8 cellular contexts compared by ENCODE assay signal in genomic region chr1:88655685-88656299, GRCh38. TPM values are rescaled to one million over a fixed set of nuclear protein-coding genes. Genes with fewer than 3 reads are reported as not detected.
DNase-seq lines count a peak whose midpoint lies in the region; ATAC-seq and TF ChIP-seq lines count a peak whose summit lies in the region.

No MANE protein-coding gene starts in this region.

- no peak for ATAC-seq in GM21786 (IDR thresholded peaks at IDR 0.05; ENCODE audit: unreplicated experiment)

- WGBS in thyroid gland, 2 donors, result 6 to 9% methylated on average over 3 of the region's 3 CpGs

- in situ Hi-C loops in SK-MEL-5 (cut with HindIII; ENCODE audit: low pct_unique_long_range_greater_than_20kb, low sequenced_read_pairs), result no loop called here

- no peaks in the 10 kb centered on the region for H3K27me3 ChIP-seq in thyroid gland

- H3K4me3 ChIP-seq in AG04449 (ENCODE audit: low read depth, low read length) (no peak overlapping the region), thyroid gland (replicated peaks in 1 of 3) (no peak overlapping the region)

- H3K27ac ChIP-seq in thyroid gland, result no peak overlapping the region

- H3K4me1 ChIP-seq in thyroid gland, result no peaks in the 10 kb centered on the region

- TF ChIP-seq POLR2A in thyroid gland (IDR thresholded peaks at IDR 0.05), result no peak

- no peaks in the 10 kb centered on the region for H3K9me3 ChIP-seq in thyroid gland

- TF ChIP-seq CTCF in AG04449 (IDR thresholded peaks at IDR 0.05; ENCODE audit: insufficient read depth, low read length, missing control alignments) (peak; percentile 25), GM20000 (IDR thresholded peaks at IDR 0.05; ENCODE audit: extremely low read depth, missing control alignments) (no peak), thyroid gland (IDR thresholded peaks at IDR 0.05) (peak; percentile 18 to 69 (median 54))

- no peaks in the 10 kb centered on the region for H3K36me3 ChIP-seq in thyroid gland

- no peak for DNase-seq in AG04449 (ENCODE audit: low read depth, low spot score)
- DNase-seq in GM20000 (ENCODE audit: low spot score), result peak; percentile 22
- peak; percentile 46 for DNase-seq in SK-MEL-5 (ENCODE audit: low read depth, low spot score)
- peak; percentile 16 for DNase-seq in germinal center (ENCODE audit: low spot score)
- no peak for DNase-seq in thyroid gland
- DNase-seq in activated CD4-positive, alpha-beta T cell treated with anti-CD3 and anti-CD28 coated beads, Interleukin-2, amount 50 U/mL, for 48 hours, result no peak
- DNase-seq in SIG-M5 treated with dmso at 0.1 percent for 504 hours (lab: John Stamatoyannopoulos, UW; ENCODE audit: unreplicated experiment), result no peak

- intact Hi-C loops in thyroid gland (cut with DNase I), result loop anchor here (5.0 kb wide), 1 partner anchor 222 kb away; no protein-coding TSS in a partner anchor

- CTCF ChIA-PET in AG04449 (lab: Yijun Ruan, JAX), result interaction anchor here (0.7 to 9.1 kb wide), 23 partner anchors 9 to 277 kb away, joined by 3 to 155 read pairs (median 4); partner anchors contain the start of gene GTF2B

- POLR2A ChIA-PET in AG04449 (lab: Yijun Ruan, JAX), result interaction anchor here (0.6 kb wide), 2 partner anchors 59 to 235 kb away, joined by 3 read pairs; no protein-coding TSS in a partner anchor

RNA-seq across cellular contexts. Expression of gene PKN2, which starts 28.3 kb away (rescaled TPM):
- total RNA-seq in SK-MEL-5 (2014; rRNA removed; shearing (Covaris generic)), result 21.5 and 23.7 TPM in 2 replicates
- polyA plus RNA-seq in SK-MEL-5 (2015; cell fraction: cytosol; rRNA removed), result 14.6 and 18.8 TPM in 2 replicates
- 50.5 and 73.1 TPM in 2 replicates for polyA plus RNA-seq in SK-MEL-5 (2015; cell fraction: nucleus; rRNA removed)
- total RNA-seq in thyroid gland, result 10 to 100 TPM; 47.5 to 89.9 (median 55.5) TPM

Comparison
In these comparisons a context has a peak if more than half of its experiments do, and no peak if none do; other contexts are left out.
1. DNase-seq: peak in GM20000 (single experiment), SK-MEL-5 (single experiment) and germinal center (single experiment); none in AG04449 (single experiment), thyroid gland (0 of 2), activated CD4-positive, alpha-beta T cell treated with anti-CD3 and anti-CD28 coated beads, Interleukin-2, amount 50 U/mL, for 48 hours (0 of 2) and SIG-M5 treated with dmso at 0.1 percent for 504 hours (single experiment).